31 cellular contexts compared by ENCODE assay signal in genomic region chr4:98908182-98908581, GRCh38. TPM values are rescaled to one million over a fixed set of nuclear protein-coding genes. Genes with fewer than 3 reads are reported as not detected.
DNase-seq lines count a peak whose midpoint lies in the region; ATAC-seq lines count a peak whose summit lies in the region.
"Had no signal": no experiment of that assay in that cellular context is flagged by ENCODE, and none has a peak within 500 bp of the region (broad histone marks: within the 10 kb centered on the region; RNA-seq: fewer than 3 reads in every experiment).

No MANE protein-coding gene starts in this region.

- POLR2A ChIA-PET in activated CD4-positive, alpha-beta memory T cell treated with anti-CD3 and anti-CD28 coated beads, Interleukin-2, amount 10 ng/mL, durations not matched to agents 7 days and 5 days (lab: Charles Lee) = no interaction called here

- CTCF ChIA-PET in activated CD4-positive, alpha-beta memory T cell treated with anti-CD3 and anti-CD28 coated beads, Interleukin-2, amount 10 ng/mL, durations not matched to agents 7 days and 5 days (lab: Charles Lee) = no interaction called here

- H3K4me3 Mint-ChIP-seq in activated T-cell treated with anti-CD3 and anti-CD28 coated beads, Interleukin-2, amount 50 U/mL, for 72 hours = no peak overlapping the region
- H3K4me3 Mint-ChIP-seq in activated T-cell treated with anti-CD3 and anti-CD28 coated beads, Interleukin-2, amount 50 U/mL, for 24 hours = no peak overlapping the region
- H3K4me3 Mint-ChIP-seq in memory B cell = no peak overlapping the region
- no peak overlapping the region for H3K4me3 Mint-ChIP-seq in activated CD4-positive, alpha-beta memory T cell treated with anti-CD3 and anti-CD28 coated beads, Interleukin-2, amount 10 ng/mL, durations not matched to agents 7 days and 5 days
- H3K4me3 Mint-ChIP-seq: activated naive CD4-positive, alpha-beta T cell treated with anti-CD3 and anti-CD28 coated beads, Interleukin-2, amount 10 ng/mL, durations not matched to agents 7 days and 5 days; activated T-helper 1 cell treated with anti-CD3 and anti-CD28 coated beads, Interleukin-12 subunit alpha, Interleukin-12 subunit beta, Interleukin-2, Interleukin-4 antibody, amounts not matched to agents 30 ng/mL and 10 ng/mL and 1 ng/mL, durations not matched to agents 14 hours and 24 hours and 36 hours; dendritic cell treated with granulocyte-macrophage colony-stimulating factor and Interleukin-4, amounts not matched to agents 40 ng/mL and 50 ng/mL, for 4 days; stimulated activated effector memory CD8-positive, alpha-beta T cell treated with anti-CD3 and anti-CD28 coated beads, Interleukin-12 subunit alpha, Interleukin-12 subunit beta, amount 100 ng/mL, for 72 hours; type B pancreatic cell; WTC11 had no signal

- no peak overlapping the region for H3K9ac ChIP-seq in endocrine pancreas (ENCODE audit: control insufficient read depth, insufficient read depth, low read length)

- no peaks in the 10 kb centered on the region for H3K27me3 ChIP-seq in endocrine pancreas (ENCODE audit: control insufficient read depth, insufficient read depth, low read length)
- H3K27me3 ChIP-seq: BE2C, heart left ventricle, sigmoid colon had no signal

- peak overlapping the region; percentile 7 for H3K4me3 ChIP-seq in endocrine pancreas (ENCODE audit: control insufficient read depth, insufficient read depth, low read length)
- H3K4me3 ChIP-seq: heart left ventricle, prostate gland, sigmoid colon had no signal

- peaks cover 20% of the 10 kb centered on the region for H3K4me1 ChIP-seq in endocrine pancreas (ENCODE audit: control insufficient read depth, insufficient read depth, low read length)
- H3K4me1 ChIP-seq: BE2C, prostate gland had no signal

- no peaks in the 10 kb centered on the region for H3K27me3 Mint-ChIP-seq in activated T-cell treated with anti-CD3 and anti-CD28 coated beads, Interleukin-2, amount 50 U/mL, for 72 hours (ENCODE audit: low read depth)
- no peaks in the 10 kb centered on the region for H3K27me3 Mint-ChIP-seq in activated T-cell treated with anti-CD3 and anti-CD28 coated beads, Interleukin-2, amount 50 U/mL, for 24 hours
- no peaks in the 10 kb centered on the region for H3K27me3 Mint-ChIP-seq in memory B cell
- H3K27me3 Mint-ChIP-seq in activated CD4-positive, alpha-beta memory T cell treated with anti-CD3 and anti-CD28 coated beads, Interleukin-2, amount 10 ng/mL, durations not matched to agents 7 days and 5 days = no peaks in the 10 kb centered on the region
- H3K27me3 Mint-ChIP-seq: activated naive CD4-positive, alpha-beta T cell treated with anti-CD3 and anti-CD28 coated beads, Interleukin-2, amount 10 ng/mL, durations not matched to agents 7 days and 5 days; dendritic cell treated with granulocyte-macrophage colony-stimulating factor and Interleukin-4, amounts not matched to agents 40 ng/mL and 50 ng/mL, for 4 days; type B pancreatic cell had no signal

- H3K9me3 Mint-ChIP-seq in activated T-cell treated with anti-CD3 and anti-CD28 coated beads, Interleukin-2, amount 50 U/mL, for 72 hours = no peaks in the 10 kb centered on the region
- no peaks in the 10 kb centered on the region for H3K9me3 Mint-ChIP-seq in activated T-cell treated with anti-CD3 and anti-CD28 coated beads, Interleukin-2, amount 50 U/mL, for 24 hours
- H3K9me3 Mint-ChIP-seq in memory B cell = no peaks in the 10 kb centered on the region
- no peaks in the 10 kb centered on the region for H3K9me3 Mint-ChIP-seq in activated CD4-positive, alpha-beta memory T cell treated with anti-CD3 and anti-CD28 coated beads, Interleukin-2, amount 10 ng/mL, durations not matched to agents 7 days and 5 days
- H3K9me3 Mint-ChIP-seq: activated naive CD4-positive, alpha-beta T cell treated with anti-CD3 and anti-CD28 coated beads, Interleukin-2, amount 10 ng/mL, durations not matched to agents 7 days and 5 days; activated T-helper 1 cell treated with anti-CD3 and anti-CD28 coated beads, Interleukin-12 subunit alpha, Interleukin-12 subunit beta, Interleukin-2, Interleukin-4 antibody, amounts not matched to agents 30 ng/mL and 10 ng/mL and 1 ng/mL, durations not matched to agents 14 hours and 24 hours and 36 hours; dendritic cell treated with granulocyte-macrophage colony-stimulating factor and Interleukin-4, amounts not matched to agents 40 ng/mL and 50 ng/mL, for 4 days; stimulated activated effector memory CD8-positive, alpha-beta T cell treated with anti-CD3 and anti-CD28 coated beads, Interleukin-12 subunit alpha, Interleukin-12 subunit beta, amount 100 ng/mL, for 72 hours; type B pancreatic cell; WTC11 had no signal

- peaks cover 0 to 11% of the 10 kb centered on the region in 2 donors for H3K36me3 Mint-ChIP-seq in activated T-cell treated with anti-CD3 and anti-CD28 coated beads, Interleukin-2, amount 50 U/mL, for 72 hours (ENCODE audit: insufficient read depth in 2 of 2)
- H3K36me3 Mint-ChIP-seq in activated T-cell treated with anti-CD3 and anti-CD28 coated beads, Interleukin-2, amount 50 U/mL, for 24 hours (ENCODE audit: low read depth) = peaks cover 80% of the 10 kb centered on the region
- peaks cover 8% of the 10 kb centered on the region for H3K36me3 Mint-ChIP-seq in memory B cell
- peaks cover 27% of the 10 kb centered on the region for H3K36me3 Mint-ChIP-seq in activated CD4-positive, alpha-beta memory T cell treated with anti-CD3 and anti-CD28 coated beads, Interleukin-2, amount 10 ng/mL, durations not matched to agents 7 days and 5 days (ENCODE audit: low read depth)
- H3K36me3 Mint-ChIP-seq: WTC11 had no signal

- H3K9me3 ChIP-seq in endocrine pancreas (ENCODE audit: control insufficient read depth, low read length) = no peaks in the 10 kb centered on the region
- H3K9me3 ChIP-seq: BE2C, heart left ventricle, prostate gland, sigmoid colon had no signal

- peaks cover 51% of the 10 kb centered on the region for H3K4me1 Mint-ChIP-seq in activated T-cell treated with anti-CD3 and anti-CD28 coated beads, Interleukin-2, amount 50 U/mL, for 72 hours (ENCODE audit: low read depth)
- peaks cover 70% of the 10 kb centered on the region for H3K4me1 Mint-ChIP-seq in activated T-cell treated with anti-CD3 and anti-CD28 coated beads, Interleukin-2, amount 50 U/mL, for 24 hours (ENCODE audit: low read depth)
- H3K4me1 Mint-ChIP-seq in memory B cell = peaks cover 48% of the 10 kb centered on the region
- peaks cover 19% of the 10 kb centered on the region for H3K4me1 Mint-ChIP-seq in activated CD4-positive, alpha-beta memory T cell treated with anti-CD3 and anti-CD28 coated beads, Interleukin-2, amount 10 ng/mL, durations not matched to agents 7 days and 5 days

- no peak for ATAC-seq in activated T-cell treated with anti-CD3 and anti-CD28 coated beads, Interleukin-2, amount 50 U/mL, for 72 hours (replicated peaks in 1 of 2)
- ATAC-seq in memory B cell (ENCODE audit: low read depth) = no peak
- ATAC-seq in HG03354 (IDR thresholded peaks at IDR 0.05; ENCODE audit: poor library complexity, severe bottlenecking, unreplicated experiment) = no peak
- ATAC-seq in HG02840 (IDR thresholded peaks at IDR 0.05; ENCODE audit: low FRiP score, unreplicated experiment) = no peak
- ATAC-seq: heart left ventricle; stimulated activated effector memory CD8-positive, alpha-beta T cell treated with anti-CD3 and anti-CD28 coated beads, Interleukin-12 subunit alpha, Interleukin-12 subunit beta, amount 100 ng/mL, for 72 hours; WTC11 had no signal

- peak overlapping the region; percentile 0 for H3K27ac Mint-ChIP-seq in activated T-cell treated with anti-CD3 and anti-CD28 coated beads, Interleukin-2, amount 50 U/mL, for 72 hours
- H3K27ac Mint-ChIP-seq in activated T-cell treated with anti-CD3 and anti-CD28 coated beads, Interleukin-2, amount 50 U/mL, for 24 hours = no peak overlapping the region
- peak overlapping the region; percentile 58 for H3K27ac Mint-ChIP-seq in memory B cell
- H3K27ac Mint-ChIP-seq in activated CD4-positive, alpha-beta memory T cell treated with anti-CD3 and anti-CD28 coated beads, Interleukin-2, amount 10 ng/mL, durations not matched to agents 7 days and 5 days = no peak overlapping the region
- H3K27ac Mint-ChIP-seq: activated naive CD4-positive, alpha-beta T cell treated with anti-CD3 and anti-CD28 coated beads, Interleukin-2, amount 10 ng/mL, durations not matched to agents 7 days and 5 days; activated T-helper 1 cell treated with anti-CD3 and anti-CD28 coated beads, Interleukin-12 subunit alpha, Interleukin-12 subunit beta, Interleukin-2, Interleukin-4 antibody, amounts not matched to agents 30 ng/mL and 10 ng/mL and 1 ng/mL, durations not matched to agents 14 hours and 24 hours and 36 hours; dendritic cell treated with granulocyte-macrophage colony-stimulating factor and Interleukin-4, amounts not matched to agents 40 ng/mL and 50 ng/mL, for 4 days; stimulated activated effector memory CD8-positive, alpha-beta T cell treated with anti-CD3 and anti-CD28 coated beads, Interleukin-12 subunit alpha, Interleukin-12 subunit beta, amount 100 ng/mL, for 72 hours; type B pancreatic cell; WTC11 had no signal

- DNase-seq in activated T-cell treated with anti-CD3 and anti-CD28 coated beads, Interleukin-2, amount 50 U/mL, for 72 hours = no peak
- DNase-seq in activated T-cell treated with anti-CD3 and anti-CD28 coated beads, Interleukin-2, amount 50 U/mL, for 24 hours = no peak
- DNase-seq in NCI-H69 (lab: John Stamatoyannopoulos, UW) = peak; percentile 69
- no peak for DNase-seq in memory B cell (ENCODE audit: low spot score in 2 of 2)
- DNase-seq in activated CD4-positive, alpha-beta memory T cell treated with anti-CD3 and anti-CD28 coated beads, Interleukin-2, amount 10 ng/mL, durations not matched to agents 7 days and 5 days = no peak
- DNase-seq: ACHN; activated CD4-positive, alpha-beta T cell treated with anti-CD3 and anti-CD28 coated beads, Interleukin-2, amount 50 U/mL, for 1 hour; activated naive CD4-positive, alpha-beta T cell treated with anti-CD3 and anti-CD28 coated beads, Interleukin-2, amount 10 ng/mL, durations not matched to agents 7 days and 5 days; amygdala; BE2C; DMS79; GDM1; H7; heart left ventricle; KBM-7; mesendoderm; NCI-H187; NCI-H2171; SHP77 treated with DMSO at 0.1 percent for 48 hours; sigmoid colon; stimulated activated CD4-positive, alpha-beta T cell treated with anti-CD3 and anti-CD28 coated beads, Interleukin-4, amount 100 ng/mL, for 24 hours; T1000 had no signal

- H3K36me3 ChIP-seq in endocrine pancreas (ENCODE audit: control insufficient read depth, insufficient read depth, low read length) = no peaks in the 10 kb centered on the region
- H3K36me3 ChIP-seq: BE2C, heart left ventricle, prostate gland, sigmoid colon had no signal

RNA-seq across cellular contexts. Expression of gene EIF4E, which starts 20.8 kb away (rescaled TPM):
- total RNA-seq in activated T-cell treated with anti-CD3 and anti-CD28 coated beads, Interleukin-2, amount 50 U/mL, for 72 hours = 10 to 100 TPM; 70.5 to 80.1 TPM
- 10 to 100 TPM; 80.1 to 88.5 TPM for total RNA-seq in activated CD4-positive, alpha-beta memory T cell treated with anti-CD3 and anti-CD28 coated beads, Interleukin-2, amount 10 ng/mL, durations not matched to agents 7 days and 5 days

Comparison
In these comparisons a context has a peak if more than half of its experiments do, and no peak if none do; other contexts are left out.
1. H3K27ac Mint-ChIP-seq: peak in activated T-cell treated with anti-CD3 and anti-CD28 coated beads, Interleukin-2, amount 50 U/mL, for 72 hours (single experiment) and memory B cell (single experiment); none in activated T-cell treated with anti-CD3 and anti-CD28 coated beads, Interleukin-2, amount 50 U/mL, for 24 hours (single experiment) and activated CD4-positive, alpha-beta memory T cell treated with anti-CD3 and anti-CD28 coated beads, Interleukin-2, amount 10 ng/mL, durations not matched to agents 7 days and 5 days (single experiment).